Comparison of ENCODE assay signal across 8 cellular contexts in the genomic region with DNA sequence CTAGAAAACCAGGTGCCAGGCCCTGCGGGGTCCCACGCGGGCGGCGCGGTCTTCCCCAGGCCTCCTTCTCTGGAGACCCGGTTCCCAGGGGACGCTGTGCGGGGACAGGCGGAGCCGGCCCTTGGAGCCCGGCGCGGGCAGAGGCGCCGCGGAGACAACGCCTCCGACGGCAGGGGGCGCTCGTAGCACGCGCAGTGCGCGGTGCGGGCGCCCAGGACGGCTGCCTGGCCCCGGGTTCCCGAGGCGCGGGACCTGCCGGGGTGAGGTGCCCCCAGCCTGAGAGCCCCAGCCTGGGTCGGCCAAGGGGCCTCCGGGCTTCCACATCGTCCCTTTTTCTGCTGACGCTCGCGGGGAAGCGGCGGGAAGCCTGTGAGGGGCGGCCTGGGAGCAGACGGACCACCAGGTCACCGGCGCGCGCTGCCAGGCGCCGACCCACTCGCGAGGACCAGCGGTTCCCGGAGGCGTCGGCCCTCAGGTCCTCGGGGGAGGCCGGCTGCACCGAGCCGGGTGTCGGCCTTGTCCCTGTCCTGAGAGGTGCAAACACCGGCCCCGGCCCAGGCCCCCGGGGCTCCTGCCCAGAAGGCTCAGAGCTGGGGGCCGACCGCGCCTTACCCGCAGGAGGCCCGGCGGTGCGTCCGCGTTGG. TPM values are rescaled to one million over a fixed set of nuclear protein-coding genes. Genes with fewer than 3 reads are reported as not detected.
DNase-seq lines count a peak whose midpoint lies in the region; ATAC-seq and TF ChIP-seq lines count a peak whose summit lies in the region.

No MANE protein-coding gene starts in this region.

- H3K4me1 ChIP-seq in IMR-90 (ENCODE audit: control insufficient read depth, insufficient read depth, low read length), result peaks cover 2% of the 10 kb centered on the region; the same call in 1 of the 2 replicates
- H3K4me1 ChIP-seq in iPS-15b (ENCODE audit: control insufficient read depth, insufficient read depth, low read length), result peaks cover 11% of the 10 kb centered on the region
- H3K4me1 ChIP-seq in skeletal muscle tissue (ENCODE audit: control insufficient read depth in 3 of 3, insufficient read depth in 3 of 3, low read length in 3 of 3), result peaks cover 3 to 30% (median 16%) of the 10 kb centered on the region in 3 donors

- peak overlapping the region; percentile 60 for H3K4ac ChIP-seq in IMR-90 (ENCODE audit: low read depth, low read length)

- peak; percentile 53 for TF ChIP-seq CTCF in AG09319 (IDR thresholded peaks at IDR 0.05; ENCODE audit: low read depth, low read length)
- peak; percentile 95 for TF ChIP-seq CTCF in IMR-90 (conservative IDR thresholded peaks at IDR 0.05; ENCODE audit: low read depth, low read length)
- TF ChIP-seq CTCF in astrocyte of the spinal cord (IDR thresholded peaks at IDR 0.05; ENCODE audit: low read depth, low read length), result peak; percentile 68

- H3K23ac ChIP-seq in IMR-90 (ENCODE audit: low read depth, low read length), result peak overlapping the region; percentile 48

- no peak for TF ChIP-seq POLR2A in IMR-90 (IDR thresholded peaks at IDR 0.05; ENCODE audit: low read depth, low read length)

- dilution Hi-C loops in IMR-90 (cut with HindIII; ENCODE audit: low sequenced_read_pairs, unreplicated experiment), result no loop called here

- H4K91ac ChIP-seq in IMR-90 (ENCODE audit: insufficient read depth, low read depth, low read length), result 0 out of 2 replicates have a peak overlapping the region, but pooled peaks have one; percentile 11

- H3K36me3 ChIP-seq in IMR-90 (ENCODE audit: control insufficient read depth, insufficient read depth, low read length) (no peaks in the 10 kb centered on the region), iPS-15b (ENCODE audit: control insufficient read depth, insufficient read depth, low read length) (no peaks in the 10 kb centered on the region), skeletal muscle tissue (ENCODE audit: control insufficient read depth in 3 of 3, insufficient read depth in 3 of 3, low read length in 3 of 3) (no peaks in the 10 kb centered on the region)

- H4K5ac ChIP-seq in IMR-90 (ENCODE audit: low read depth, low read length), result no peak overlapping the region

- H4K8ac ChIP-seq in IMR-90 (ENCODE audit: low read depth in 2 of 2, low read length in 2 of 2), result peak overlapping the region in 1 of 2 experiments; percentile 21; a peak in 1 of 4 replicates

- ATAC-seq in IMR-90 (ENCODE audit: low read depth), result peak; percentile 93

- H3K27me3 ChIP-seq in IMR-90 (ENCODE audit: control insufficient read depth, insufficient read depth, low read length), result peaks cover 29% of the 10 kb centered on the region
- H3K27me3 ChIP-seq in iPS-15b (ENCODE audit: control insufficient read depth, insufficient read depth, low read length), result peaks cover 79% of the 10 kb centered on the region
- peaks cover 72 to 78% (median 77%) of the 10 kb centered on the region in 3 donors for H3K27me3 ChIP-seq in skeletal muscle tissue (ENCODE audit: control insufficient read depth in 3 of 3, insufficient read depth in 3 of 3, low read length in 3 of 3)

- in situ Hi-C loops in IMR-90 (cut with MboI; ENCODE audit: low sequenced_read_pairs), result loop anchor here (5.0 to 10.0 kb wide), 2 partner anchors 580 to 748 kb away; no protein-coding TSS in a partner anchor
- in situ Hi-C loops in astrocyte of the spinal cord (cut with HindIII; ENCODE audit: low sequenced_read_pairs), result no loop called here

- H4K20me1 ChIP-seq in IMR-90 (ENCODE audit: insufficient read depth, low read length), result no peaks in the 10 kb centered on the region

- 4% methylated on average over 40 of the region's 73 CpGs; no CpG with 5 or more reads in 1 of the 2 experiments for WGBS in IMR-90 (ENCODE audit: extremely low coverage in 2 of 2, insufficient read length in 1 of 2), 2 experiments

- H2BK15ac ChIP-seq in IMR-90 (ENCODE audit: low read depth, low read length), result no peak overlapping the region; the same call in 2 of the 3 replicates

- intact Hi-C loops in IMR-90 (cut with micrococcal nuclease), result loop anchor here (1.0 to 5.0 kb wide), 5 partner anchors 500 to 844 kb away; no protein-coding TSS in a partner anchor

- H3K18ac ChIP-seq in IMR-90 (ENCODE audit: low read depth, low read length), result no peak overlapping the region; the same call in 1 of the 2 replicates

- TF ChIP-seq RAD21 in IMR-90 (IDR thresholded peaks at IDR 0.05; ENCODE audit: low read length), result peak; percentile 97

- peak overlapping the region; percentile 80 for H2AK9ac ChIP-seq in IMR-90 (replicated peaks; ENCODE audit: low read depth, low read length, poor library complexity)

- H3K4me2 ChIP-seq in IMR-90 (ENCODE audit: low read depth, low read length), result peak overlapping the region; percentile 71

- no peak overlapping the region for H2AK5ac ChIP-seq in IMR-90 (ENCODE audit: low read depth, low read length)

- 0 out of 2 replicates have a peak overlapping the region, but pooled peaks have one; percentile 41 for H3K14ac ChIP-seq in IMR-90 (replicated peaks; ENCODE audit: low read depth, low read length)

- H3K9ac ChIP-seq in IMR-90 (ENCODE audit: low read depth, low read length) (peak overlapping the region; percentile 14; the same call in 1 of the 2 replicates), iPS-15b (ENCODE audit: low read depth, low read length) (no peak overlapping the region), skeletal muscle tissue (ENCODE audit: low read depth in 1 of 3, low read length in 3 of 3) (peak overlapping the region in 2 of 3 donors; percentile 32 to 54)

- H2AFZ ChIP-seq in IMR-90 (replicated peaks; ENCODE audit: low read length, poor library complexity), result peak overlapping the region; percentile 93

- H2BK120ac ChIP-seq in IMR-90 (ENCODE audit: low read depth, low read length), result peak overlapping the region; percentile 71; the same call in 1 of the 2 replicates

- H3K9me3 ChIP-seq in IMR-90 (ENCODE audit: control insufficient read depth, insufficient read depth, low read length) (peaks cover 7% of the 10 kb centered on the region; the same call in 1 of the 2 replicates), iPS-15b (ENCODE audit: control insufficient read depth, insufficient read depth, low read length) (no peaks in the 10 kb centered on the region), skeletal muscle tissue (ENCODE audit: control insufficient read depth in 3 of 3, low read length in 3 of 3) (no peaks in the 10 kb centered on the region)

- no peaks in the 10 kb centered on the region for H3K9me1 ChIP-seq in IMR-90 (ENCODE audit: insufficient read depth, low read length)

- H2BK20ac ChIP-seq in IMR-90 (ENCODE audit: low read depth, low read length), result no peak overlapping the region

- CTCF ChIA-PET in IMR-90 (lab: Yijun Ruan, JAX), result interaction anchor here (0.7 kb wide), 1 partner anchor 500 kb away, joined by 4 read pairs; no protein-coding TSS in a partner anchor

- DNase-seq in AG09319 (ENCODE audit: extremely low read depth, low read depth) (no peak), GM19238 (ENCODE audit: insufficient read length, low spot score) (peak; percentile 78), IMR-90 (peak; percentile 36), T1000 (lab: John Stamatoyannopoulos, UW) (peak; percentile 24), astrocyte of the spinal cord (ENCODE audit: low read depth, low spot score) (peak; percentile 33), OCI-M2 (lab: John Stamatoyannopoulos, UW; ENCODE audit: unreplicated experiment) (no peak)

- H3K27ac ChIP-seq in IMR-90 (ENCODE audit: insufficient read depth, low read length) (no peak overlapping the region), skeletal muscle tissue (ENCODE audit: low read depth, low read length) (no peak overlapping the region)

- no peak overlapping the region for H3K56ac ChIP-seq in IMR-90 (ENCODE audit: extremely low read depth, insufficient read depth, low read length)

- H2BK5ac ChIP-seq in IMR-90 (ENCODE audit: low read depth, low read length, poor library complexity, severe bottlenecking), result no peak overlapping the region

- H3K4me3 ChIP-seq in IMR-90 (ENCODE audit: insufficient read depth, low read depth, low read length) (peak overlapping the region; percentile 45), astrocyte of the spinal cord (ENCODE audit: low read depth, low read length) (peak overlapping the region; percentile 18), iPS-15b (ENCODE audit: low read depth, low read length) (peak overlapping the region; percentile 40), skeletal muscle tissue (ENCODE audit: low read length in 3 of 3) (peak overlapping the region; percentile 38 to 66 (median 58))

- POLR2A ChIA-PET in IMR-90 (lab: Charles Lee; ENCODE audit: unreplicated experiment), result no interaction called here

- no TSS peak for BruUV-seq in IMR-90 (replicated peaks; lab: Mats Ljungman, UMichigan)

- H3K79me1 ChIP-seq in IMR-90 (ENCODE audit: low read depth in 1 of 2, low read length in 2 of 2), result no peaks in the 10 kb centered on the region; a peak in 1 of 4 replicates

TF ChIP-seq in IMR-90, 13 proteins besides CTCF, POLR2A, EP300 and RAD21:
- TF ChIP-seq RCOR1 (IDR thresholded peaks at IDR 0.05; ENCODE audit: insufficient replicate concordance, low read length) (no peak), SMC3 (IDR thresholded peaks at IDR 0.05; ENCODE audit: low read depth, low read length) (peak; percentile 99), RFX5 (IDR thresholded peaks at IDR 0.05; ENCODE audit: low read depth, low read length) (no peak), BHLHE40 (IDR thresholded peaks at IDR 0.05; ENCODE audit: low read depth, low read length) (no peak), FOS (IDR thresholded peaks at IDR 0.05; ENCODE audit: low read depth, low read length) (0 out of 2 replicates have a peak, but pooled peaks have one; percentile 3)

RNA-seq across cellular contexts. Expression of a gene that starts 5.2 kb away (rescaled TPM):
- 1.3 and 1.9 TPM in 2 replicates for total RNA-seq in IMR-90 (2012; rRNA removed)
- 4.0 and 4.7 TPM in 2 replicates for polyA plus RNA-seq in IMR-90 (2012; rRNA removed)
- 3.4 and 6.3 TPM in 2 replicates for polyA plus RNA-seq in IMR-90 (2012; cell fraction: cytosol; rRNA removed)
- polyA plus RNA-seq in IMR-90 (2012; cell fraction: nucleus; rRNA removed; ENCODE audit: low replicate concordance), result 6.5 and 7.2 TPM in 2 replicates
- total RNA-seq in skeletal muscle tissue, result 1.6 TPM

Comparison
In these comparisons a context has a peak if more than half of its experiments do, and no peak if none do; other contexts are left out.
1. DNase-seq: peak in GM19238 (single experiment), IMR-90 (single experiment), T1000 (single experiment) and astrocyte of the spinal cord (single experiment); none in AG09319 (single experiment) and OCI-M2 (single experiment).
2. Peak in every context shown above with its lines, with median percentiles within 50 percentile points of each other: CTCF ChIP-seq and H3K4me3 ChIP-seq.